ENCODE assay signal across 8 cellular contexts in genomic region chr3:186567072-186567921, GRCh38. TPM values are rescaled to one million over a fixed set of nuclear protein-coding genes. Genes with fewer than 3 reads are reported as not detected.
DNase-seq lines count a peak whose midpoint lies in the region; ATAC-seq, FAIRE-seq and TF ChIP-seq lines count a peak whose summit lies in the region.

TSS of gene TBCCD1 (minus strand) at chr3:186567339. CDS start at chr3:186564329, 3,010 bp downstream.

- peak within 1 kb of the TSS; percentile 93 for H2AFZ ChIP-seq in H1 (ENCODE audit: low read length)
- peak within 1 kb of the TSS; percentile 98 for H2AFZ ChIP-seq in mesenchymal stem cell (ENCODE audit: low read depth, low read length)

- peak within 1 kb of the TSS; percentile 62 for H3K18ac ChIP-seq in H1 (ENCODE audit: extremely low read depth, low read length)
- peak within 1 kb of the TSS; percentile 87 to 94 for H3K18ac ChIP-seq in mesenchymal stem cell (ENCODE audit: low read depth in 1 of 2, low read length in 2 of 2)

- peak within 1 kb of the TSS; percentile 74 for H3K27ac ChIP-seq in H1 (ENCODE audit: low read depth, low read length)
- peak within 1 kb of the TSS; percentile 80 for H3K27ac ChIP-seq in mesenchymal stem cell (ENCODE audit: low read length, poor library complexity, severe bottlenecking)

- peak; percentile 85 to 92 for TF ChIP-seq POLR2A in H1 (IDR thresholded peaks at IDR 0.05; ENCODE audit: control extremely low read depth in 1 of 2, low read depth in 2 of 2, low read length in 2 of 2)

- H2BK20ac ChIP-seq in H1 (ENCODE audit: low read length) = no peak within 1 kb of the TSS

- H3K23ac ChIP-seq in H1 (ENCODE audit: insufficient read length) (no peak within 1 kb of the TSS), mesenchymal stem cell (ENCODE audit: low read length in 2 of 2) (peak within 1 kb of the TSS; percentile 79 to 81)

- peaks cover 8% of the 10 kb centered on the region for H3K36me3 Mint-ChIP-seq in activated CD8-positive, alpha-beta memory T cell treated with anti-CD3 and anti-CD28 coated beads, Interleukin-2, amount 10 ng/mL, durations not matched to agents 7 days and 5 days

- peaks cover 52% of the 10 kb centered on the region for H3K4me1 Mint-ChIP-seq in activated CD8-positive, alpha-beta memory T cell treated with anti-CD3 and anti-CD28 coated beads, Interleukin-2, amount 10 ng/mL, durations not matched to agents 7 days and 5 days

- H3K23me2 ChIP-seq in H1 (ENCODE audit: low read depth, low read length) = peaks cover 16% of the 10 kb centered on the region

- H4K91ac ChIP-seq in H1 (replicated peaks; ENCODE audit: insufficient read length, low read length) (peak within 1 kb of the TSS; percentile 89), mesenchymal stem cell (ENCODE audit: low read length) (peak within 1 kb of the TSS; percentile 70)

- H2AK5ac ChIP-seq in H1 (ENCODE audit: low read depth, low read length) (no peak within 1 kb of the TSS), mesenchymal stem cell (ENCODE audit: low read length, severe bottlenecking) (peak within 1 kb of the TSS; percentile 94)

- H3K4me2 ChIP-seq in H1 (ENCODE audit: insufficient read depth in 1 of 2, low read depth in 2 of 2, low read length in 2 of 2) = peak within 1 kb of the TSS; percentile 84 to 87
- H3K4me2 ChIP-seq in mesenchymal stem cell (ENCODE audit: low read length, poor library complexity, severe bottlenecking) = peak within 1 kb of the TSS; percentile 90

- H2BK5ac ChIP-seq in H1 (ENCODE audit: low read depth, low read length) (peak within 1 kb of the TSS; percentile 62; the same call in 1 of the 2 replicates), mesenchymal stem cell (ENCODE audit: low read depth, low read length, poor library complexity, severe bottlenecking) (peak within 1 kb of the TSS; percentile 51)

- peak within 1 kb of the TSS; percentile 98 for H4K5ac ChIP-seq in H1 (ENCODE audit: insufficient read length, low read depth, low read length)

- no peaks in the 10 kb centered on the region for H3K9me3 Mint-ChIP-seq in activated CD8-positive, alpha-beta memory T cell treated with anti-CD3 and anti-CD28 coated beads, Interleukin-2, amount 10 ng/mL, durations not matched to agents 7 days and 5 days (ENCODE audit: low read depth)

- H3K4me1 ChIP-seq in H1 (replicated peaks in 1 of 4; ENCODE audit: control insufficient read depth in 3 of 4, insufficient read depth in 4 of 4, low read length in 3 of 4) (peaks cover 0 to 11% (median 4%) of the 10 kb centered on the region in 4 experiments; a peak in 6 of 7 replicates), mesenchymal stem cell (ENCODE audit: control insufficient read depth, insufficient read depth, low read depth, low read length) (peaks cover 11% of the 10 kb centered on the region)

- POLR2A ChIA-PET in H1 (lab: Charles Lee; ENCODE audit: partially characterized antibody) = interaction anchor here (0.8 to 9.0 kb wide), 10 partner anchors 10 to 364 kb away, joined by 3 to 96 read pairs (median 4); partner anchors contain the start of gene EIF4A2

- peak; percentile 48 for ATAC-seq in GM21360 (IDR thresholded peaks at IDR 0.05; ENCODE audit: unreplicated experiment)
- ATAC-seq in activated CD8-positive, alpha-beta memory T cell treated with anti-CD3 and anti-CD28 coated beads, Interleukin-2, amount 10 ng/mL, durations not matched to agents 7 days and 5 days = peak; percentile 57

- H3K56ac ChIP-seq in H1 (replicated peaks; ENCODE audit: insufficient read length, low read depth, low read length) = peak within 1 kb of the TSS; percentile 63

- DNase-seq in COLO829 (ENCODE audit: low spot score) (peak; percentile 87), HT1080 (ENCODE audit: low read depth) (peak; percentile 93), NOMO-1 (lab: John Stamatoyannopoulos, UW; ENCODE audit: unreplicated experiment in 2 of 2) (peak; percentile 87 to 96), H1 (ENCODE audit: low read depth in 1 of 2, low spot score in 2 of 2) (peak; percentile 77 to 100), mesenchymal stem cell (peak; percentile 86)
- peak; percentile 95 for DNase-seq in activated CD8-positive, alpha-beta memory T cell treated with anti-CD3 and anti-CD28 coated beads, Interleukin-2, amount 10 ng/mL, durations not matched to agents 7 days and 5 days
- DNase-seq in stimulated activated CD8-positive, alpha-beta memory T cell treated with anti-CD3 and anti-CD28 coated beads, Interleukin-12 subunit alpha, Interleukin-12 subunit beta, amount 100 ng/mL, for 24 hours (ENCODE audit: extremely low read depth) = peak; percentile 80

- H4K8ac ChIP-seq in H1 (ENCODE audit: extremely low read depth, insufficient read depth, low read length) (peak within 1 kb of the TSS; percentile 73; the same call in 1 of the 2 replicates), mesenchymal stem cell (ENCODE audit: low read length) (peak within 1 kb of the TSS; percentile 98)

- H2BK120ac ChIP-seq in H1 (replicated peaks; ENCODE audit: low read depth, low read length) (no peak within 1 kb of the TSS), mesenchymal stem cell (ENCODE audit: low read depth, low read length) (peak within 1 kb of the TSS; percentile 42)

- CTCF ChIA-PET in activated CD8-positive, alpha-beta memory T cell treated with anti-CD3 and anti-CD28 coated beads, Interleukin-2, amount 10 ng/mL, durations not matched to agents 7 days and 5 days (lab: Charles Lee) = interaction anchor here (0.5 to 6.9 kb wide), 6 partner anchors 27 to 624 kb away, joined by 3 to 64 read pairs (median 7); no protein-coding TSS in a partner anchor
- CTCF ChIA-PET in H1 (lab: Charles Lee; ENCODE audit: partially characterized antibody) = interaction anchor here (0.9 to 1.6 kb wide), 3 partner anchors 27 to 308 kb away, joined by 3 to 6 read pairs (median 3); no protein-coding TSS in a partner anchor

- H3K27ac Mint-ChIP-seq in activated CD8-positive, alpha-beta memory T cell treated with anti-CD3 and anti-CD28 coated beads, Interleukin-2, amount 10 ng/mL, durations not matched to agents 7 days and 5 days = peak within 1 kb of the TSS; percentile 93

- H2BK15ac ChIP-seq in H1 (ENCODE audit: low read length) (no peak within 1 kb of the TSS), mesenchymal stem cell (ENCODE audit: low read depth, poor library complexity, severe bottlenecking) (peak within 1 kb of the TSS; percentile 52)

- H3K9ac ChIP-seq in H1 (replicated peaks in 1 of 4; ENCODE audit: extremely low read depth in 1 of 4, low read depth in 3 of 4, low read length in 3 of 4) (peak within 1 kb of the TSS; percentile 77 to 87 (median 82)), mesenchymal stem cell (ENCODE audit: low read length) (peak within 1 kb of the TSS; percentile 95)

- WGBS in H1 (ENCODE audit: extremely low coverage in 1 of 2, insufficient coverage in 1 of 2, insufficient read length in 1 of 2, insufficient replicate concordance in 2 of 2, low coverage in 1 of 2, low lambda C conversion rate in 2 of 2, missing lambda C conversion rate in 1 of 2), 2 experiments = 4% methylated on average over 51 of the region's 66 CpGs; no CpG with 5 or more reads in 1 of the 2 experiments
- 3% methylated on average over 48 of the region's 66 CpGs for WGBS in mesenchymal stem cell

- no peak for FAIRE-seq in H1 (lab: Jason Lieb, UNC)

- H3K4me3 Mint-ChIP-seq in activated CD8-positive, alpha-beta memory T cell treated with anti-CD3 and anti-CD28 coated beads, Interleukin-2, amount 10 ng/mL, durations not matched to agents 7 days and 5 days = peak within 1 kb of the TSS; percentile 89

- no peak for TF ChIP-seq RAD21 in H1 (IDR thresholded peaks at IDR 0.05 in 1 of 2, conservative IDR thresholded peaks at IDR 0.05 in 1 of 2; ENCODE audit: low read depth in 2 of 2, low read length in 2 of 2)

- H3K27me3 Mint-ChIP-seq in activated CD8-positive, alpha-beta memory T cell treated with anti-CD3 and anti-CD28 coated beads, Interleukin-2, amount 10 ng/mL, durations not matched to agents 7 days and 5 days = no peaks in the 10 kb centered on the region

- H3K27me3 ChIP-seq in H1 (replicated peaks in 1 of 4; ENCODE audit: control insufficient read depth in 3 of 4, extremely low read depth in 1 of 4, insufficient read depth in 3 of 4, low read length in 3 of 4) = no peaks in the 10 kb centered on the region
- no peaks in the 10 kb centered on the region for H3K27me3 ChIP-seq in mesenchymal stem cell (ENCODE audit: control insufficient read depth in 1 of 2, insufficient read depth in 1 of 2, low read length in 2 of 2)

- peaks cover 0 to 4% of the 10 kb centered on the region in 2 experiments for H4K20me1 ChIP-seq in H1 (replicated peaks in 1 of 2; ENCODE audit: control insufficient read depth in 1 of 2, insufficient read depth in 2 of 2, low read length in 2 of 2)

- H3K14ac ChIP-seq in H1 (ENCODE audit: insufficient read length) (peak within 1 kb of the TSS; percentile 72), mesenchymal stem cell (ENCODE audit: low read length in 2 of 2) (peak within 1 kb of the TSS; percentile 80 to 99)

- peak in 1 of 2 experiments; percentile 67; a peak in 1 of 3 replicates for TF ChIP-seq EP300 in H1 (IDR thresholded peaks at IDR 0.05; ENCODE audit: borderline replicate concordance in 1 of 2, low read depth in 2 of 2, low read length in 2 of 2)

- H3K79me1 ChIP-seq in H1 (ENCODE audit: low read depth, low read length) = peaks cover 3% of the 10 kb centered on the region
- H3K79me1 ChIP-seq in mesenchymal stem cell (replicated peaks; ENCODE audit: low read length, poor library complexity, severe bottlenecking) = peaks cover 29% of the 10 kb centered on the region

- peaks cover 0 to under 1% (median under 1%) of the 10 kb centered on the region in 4 experiments; a peak in 2 of 8 replicates for H3K36me3 ChIP-seq in H1 (ENCODE audit: control insufficient read depth in 2 of 4, insufficient read depth in 4 of 4, low read length in 3 of 4)
- peaks cover 0 to 19% of the 10 kb centered on the region in 2 experiments for H3K36me3 ChIP-seq in mesenchymal stem cell (ENCODE audit: control insufficient read depth in 1 of 2, insufficient read depth in 2 of 2, low read depth in 1 of 2, low read length in 2 of 2)

- H3K4ac ChIP-seq in H1 (replicated peaks; ENCODE audit: insufficient read length, low read depth, low read length) = no peak within 1 kb of the TSS
- H3K4ac ChIP-seq in mesenchymal stem cell (ENCODE audit: low read depth in 1 of 2, low read length in 2 of 2) = peak within 1 kb of the TSS in 1 of 2 experiments; percentile 85

- H3K4me3 ChIP-seq in H1 (ENCODE audit: extremely low read depth in 1 of 4, insufficient read depth in 2 of 4, low read depth in 3 of 4, low read length in 4 of 4) (peak within 1 kb of the TSS; percentile 89 to 97 (median 90)), mesenchymal stem cell (ENCODE audit: insufficient read depth in 1 of 2, low read depth in 1 of 2, low read length in 2 of 2) (peak within 1 kb of the TSS; percentile 94 to 95)

- H3K79me2 ChIP-seq in H1 (ENCODE audit: control insufficient read depth in 1 of 2, insufficient read depth in 2 of 2, low read length in 2 of 2) = peaks cover 0 to 21% of the 10 kb centered on the region in 2 experiments; a peak in 3 of 4 replicates

- H3K9me3 ChIP-seq in H1 (ENCODE audit: insufficient read depth in 2 of 2, low read depth in 1 of 2, low read length in 1 of 2) (no peaks in the 10 kb centered on the region), mesenchymal stem cell (ENCODE audit: control insufficient read depth, low read length) (no peaks in the 10 kb centered on the region)

- H2BK12ac ChIP-seq in H1 (ENCODE audit: low read depth, low read length) = no peak within 1 kb of the TSS
- peak within 1 kb of the TSS in 1 of 2 experiments; percentile 29 for H2BK12ac ChIP-seq in mesenchymal stem cell (ENCODE audit: low read length in 2 of 2)

- TF ChIP-seq CTCF in H1 (IDR thresholded peaks at IDR 0.05; ENCODE audit: control extremely low read depth in 1 of 3, insufficient read depth in 1 of 3, low read depth in 1 of 3, low read length in 3 of 3) = no peak

RNA-seq across cellular contexts. Expression of gene TBCCD1, which starts in this region (rescaled TPM):
- 21.8 and 28.3 TPM in 2 replicates for total RNA-seq in HT1080 (2014; rRNA removed; shearing (Covaris generic))
- 15.3 and 16.1 TPM in 2 replicates for polyA plus RNA-seq in HT1080 (2015; cell fraction: cytosol; rRNA removed)
- 19.0 and 19.1 TPM in 2 replicates for polyA plus RNA-seq in HT1080 (2015; cell fraction: nucleus; rRNA removed)
- 10 to 100 TPM; 16.6 to 17.5 TPM for total RNA-seq in activated CD8-positive, alpha-beta memory T cell treated with anti-CD3 and anti-CD28 coated beads, Interleukin-2, amount 10 ng/mL, durations not matched to agents 7 days and 5 days
- total RNA-seq in H1 (2021; fragmentation: NEBNext Ultra II Directional; extraction: Animal tissue kit (Norgen Biotek cat#: 25700)) = 13.4 and 13.9 TPM in 2 replicates
- polyA plus RNA-seq in H1 (2011; rRNA removed) = 8.4 and 11.3 TPM in 2 replicates
- polyA plus RNA-seq in H1 (2011; cell fraction: cytosol; rRNA removed) = 9.3 TPM
- polyA plus RNA-seq in H1 (2011; cell fraction: nucleus; rRNA removed) = 6.9 TPM
- polyA plus RNA-seq in H1 (2012, experiment 1 of 2) = 7.8 to 11.2 TPM (median 8.2 TPM) in 4 replicates
- 2.6 TPM for polyA plus RNA-seq in H1 (2012, experiment 2 of 2)
- polyA plus RNA-seq in H1 (2013, experiment 1 of 2) = 6.9 TPM
- 7.8 TPM for polyA plus RNA-seq in H1 (2013, experiment 2 of 2)
- polyA minus RNA-seq in H1 (2011; rRNA and poly(A)+ RNA removed) = 20.2 and 20.6 TPM in 2 replicates
- 6.9 TPM for polyA minus RNA-seq in H1 (2011; cell fraction: cytosol; rRNA and poly(A)+ RNA removed)
- polyA minus RNA-seq in H1 (2011; cell fraction: nucleus; rRNA and poly(A)+ RNA removed) = 10.5 TPM
- 6.8 TPM for polyA plus RNA-seq in mesenchymal stem cell (2013, experiment 1 of 2)
- polyA plus RNA-seq in mesenchymal stem cell (2013, experiment 2 of 2) = 6.2 TPM

Comparison
In these comparisons a context has a peak if more than half of its experiments do, and no peak if none do; other contexts are left out.
1. Peak in every context shown above with its lines: DNase-seq, ATAC-seq, H3K4me3 ChIP-seq and H3K27ac ChIP-seq.